ENCODE assay signal across 1 cellular context in the genomic region with DNA sequence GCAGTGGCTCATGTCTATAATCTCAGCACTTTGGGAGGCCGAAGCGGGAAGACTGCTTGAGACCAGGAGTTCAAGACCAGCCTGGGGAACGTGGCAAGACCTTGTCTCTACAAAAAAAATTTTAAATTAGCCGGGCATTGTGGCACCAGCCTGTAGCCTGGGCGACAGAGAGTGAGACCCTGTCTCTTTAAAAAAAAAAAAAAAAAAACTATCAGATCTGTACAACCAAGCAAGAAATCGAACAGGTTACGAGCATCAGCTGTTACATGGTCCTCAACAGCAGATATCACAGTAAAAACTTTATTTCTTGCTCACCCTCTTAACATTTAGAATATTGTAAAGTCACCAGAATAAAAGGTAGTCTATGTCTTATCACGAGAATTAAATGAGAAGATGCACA.
TF ChIP-seq lines count a peak whose summit lies in the region.

No MANE protein-coding gene starts in this region.

TF ChIP-seq in A549, 52 proteins besides CTCF, POLR2A, EP300 and RAD21:
- TF ChIP-seq, protein P1, sequence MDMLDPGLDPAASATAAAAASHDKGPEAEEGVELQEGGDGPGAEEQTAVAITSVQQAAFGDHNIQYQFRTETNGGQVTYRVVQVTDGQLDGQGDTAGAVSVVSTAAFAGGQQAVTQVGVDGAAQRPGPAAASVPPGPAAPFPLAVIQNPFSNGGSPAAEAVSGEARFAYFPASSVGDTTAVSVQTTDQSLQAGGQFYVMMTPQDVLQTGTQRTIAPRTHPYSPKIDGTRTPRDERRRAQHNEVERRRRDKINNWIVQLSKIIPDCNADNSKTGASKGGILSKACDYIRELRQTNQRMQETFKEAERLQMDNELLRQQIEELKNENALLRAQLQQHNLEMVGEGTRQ (IDR thresholded peaks at IDR 0.05), result no peak
- TF ChIP-seq, protein P2, sequence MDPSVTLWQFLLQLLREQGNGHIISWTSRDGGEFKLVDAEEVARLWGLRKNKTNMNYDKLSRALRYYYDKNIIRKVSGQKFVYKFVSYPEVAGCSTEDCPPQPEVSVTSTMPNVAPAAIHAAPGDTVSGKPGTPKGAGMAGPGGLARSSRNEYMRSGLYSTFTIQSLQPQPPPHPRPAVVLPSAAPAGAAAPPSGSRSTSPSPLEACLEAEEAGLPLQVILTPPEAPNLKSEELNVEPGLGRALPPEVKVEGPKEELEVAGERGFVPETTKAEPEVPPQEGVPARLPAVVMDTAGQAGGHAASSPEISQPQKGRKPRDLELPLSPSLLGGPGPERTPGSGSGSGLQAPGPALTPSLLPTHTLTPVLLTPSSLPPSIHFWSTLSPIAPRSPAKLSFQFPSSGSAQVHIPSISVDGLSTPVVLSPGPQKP (IDR thresholded peaks at IDR 0.05; ENCODE audit: low read depth, low read length), result no peak
- TF ChIP-seq, protein P3, sequence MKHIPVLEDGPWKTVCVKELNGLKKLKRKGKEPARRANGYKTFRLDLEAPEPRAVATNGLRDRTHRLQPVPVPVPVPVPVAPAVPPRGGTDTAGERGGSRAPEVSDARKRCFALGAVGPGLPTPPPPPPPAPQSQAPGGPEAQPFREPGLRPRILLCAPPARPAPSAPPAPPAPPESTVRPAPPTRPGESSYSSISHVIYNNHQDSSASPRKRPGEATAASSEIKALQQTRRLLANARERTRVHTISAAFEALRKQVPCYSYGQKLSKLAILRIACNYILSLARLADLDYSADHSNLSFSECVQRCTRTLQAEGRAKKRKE (CRISPR knock-in tag; IDR thresholded peaks at IDR 0.05; ENCODE audit: low read depth), result no peak
- TF ChIP-seq NR3C1 (IDR thresholded peaks at IDR 0.05) (no peak), TP53 (CRISPR knock-in tag; IDR thresholded peaks at IDR 0.05) (no peak), HOXB5 (CRISPR knock-in tag; IDR thresholded peaks at IDR 0.05) (no peak), ESRRA (IDR thresholded peaks at IDR 0.05; ENCODE audit: borderline replicate concordance, low read length) (no peak), HDAC2 (IDR thresholded peaks at IDR 0.05) (no peak), KDM1A (IDR thresholded peaks at IDR 0.05; ENCODE audit: low read depth) (no peak), TFCP2L1 (CRISPR knock-in tag; IDR thresholded peaks at IDR 0.05) (no peak), RFX5 (IDR thresholded peaks at IDR 0.05) (no peak), CBX8 (IDR thresholded peaks at IDR 0.05) (no peak), CBX2 (IDR thresholded peaks at IDR 0.05; ENCODE audit: borderline replicate concordance, low read depth) (no peak)
- TF ChIP-seq, protein P4, sequence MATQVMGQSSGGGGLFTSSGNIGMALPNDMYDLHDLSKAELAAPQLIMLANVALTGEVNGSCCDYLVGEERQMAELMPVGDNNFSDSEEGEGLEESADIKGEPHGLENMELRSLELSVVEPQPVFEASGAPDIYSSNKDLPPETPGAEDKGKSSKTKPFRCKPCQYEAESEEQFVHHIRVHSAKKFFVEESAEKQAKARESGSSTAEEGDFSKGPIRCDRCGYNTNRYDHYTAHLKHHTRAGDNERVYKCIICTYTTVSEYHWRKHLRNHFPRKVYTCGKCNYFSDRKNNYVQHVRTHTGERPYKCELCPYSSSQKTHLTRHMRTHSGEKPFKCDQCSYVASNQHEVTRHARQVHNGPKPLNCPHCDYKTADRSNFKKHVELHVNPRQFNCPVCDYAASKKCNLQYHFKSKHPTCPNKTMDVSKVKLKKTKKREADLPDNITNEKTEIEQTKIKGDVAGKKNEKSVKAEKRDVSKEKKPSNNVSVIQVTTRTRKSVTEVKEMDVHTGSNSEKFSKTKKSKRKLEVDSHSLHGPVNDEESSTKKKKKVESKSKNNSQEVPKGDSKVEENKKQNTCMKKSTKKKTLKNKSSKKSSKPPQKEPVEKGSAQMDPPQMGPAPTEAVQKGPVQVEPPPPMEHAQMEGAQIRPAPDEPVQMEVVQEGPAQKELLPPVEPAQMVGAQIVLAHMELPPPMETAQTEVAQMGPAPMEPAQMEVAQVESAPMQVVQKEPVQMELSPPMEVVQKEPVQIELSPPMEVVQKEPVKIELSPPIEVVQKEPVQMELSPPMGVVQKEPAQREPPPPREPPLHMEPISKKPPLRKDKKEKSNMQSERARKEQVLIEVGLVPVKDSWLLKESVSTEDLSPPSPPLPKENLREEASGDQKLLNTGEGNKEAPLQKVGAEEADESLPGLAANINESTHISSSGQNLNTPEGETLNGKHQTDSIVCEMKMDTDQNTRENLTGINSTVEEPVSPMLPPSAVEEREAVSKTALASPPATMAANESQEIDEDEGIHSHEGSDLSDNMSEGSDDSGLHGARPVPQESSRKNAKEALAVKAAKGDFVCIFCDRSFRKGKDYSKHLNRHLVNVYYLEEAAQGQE (IDR thresholded peaks at IDR 0.05), result no peak
